Comparison of ENCODE assay signal across 8 cellular contexts in the genomic region with DNA sequence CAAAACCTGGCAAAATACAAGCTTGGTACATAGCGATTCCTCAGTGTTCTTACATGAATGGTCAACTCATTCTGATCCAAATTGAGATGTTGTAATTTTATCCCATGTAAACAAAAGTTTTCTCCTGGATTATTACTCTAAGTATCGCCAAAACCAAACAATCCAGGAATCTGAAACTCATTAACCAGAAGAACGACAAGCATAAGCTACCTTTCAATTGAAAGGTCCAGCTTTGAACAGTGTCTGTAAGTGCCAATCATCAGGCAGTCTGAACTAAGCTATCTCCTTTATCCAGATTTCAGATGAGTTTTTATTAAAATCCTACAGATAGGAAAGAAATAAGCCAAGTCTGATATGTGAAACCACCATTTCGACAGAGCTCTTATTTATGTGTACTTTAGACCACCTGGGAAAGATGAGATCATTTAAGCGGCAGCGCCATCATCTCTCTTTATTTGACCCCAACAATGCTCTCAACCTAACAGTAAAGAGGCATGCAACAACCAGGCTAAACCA. TPM values are rescaled to one million over a fixed set of nuclear protein-coding genes. Genes with fewer than 3 reads are reported as not detected.
DNase-seq lines count a peak whose midpoint lies in the region; ATAC-seq, FAIRE-seq and TF ChIP-seq lines count a peak whose summit lies in the region.

No MANE protein-coding gene starts in this region.

- H3K4me3 ChIP-seq in Peyer's patch (peak overlapping the region; percentile 80 to 90 (median 86)), sigmoid colon (peak overlapping the region; percentile 71 to 97 (median 83))

- WGBS in sigmoid colon, 2 donors = 2 to 10% methylated on average over 6 of the region's 6 CpGs

- FAIRE-seq in GM19239 (lab: Jason Lieb, UNC) = peak; percentile 94

- H3K4me1 ChIP-seq in Peyer's patch = peaks cover 0 to 42% (median 8%) of the 10 kb centered on the region in 4 donors
- H3K4me1 ChIP-seq in sigmoid colon = peaks cover 0 to 57% (median 43%) of the 10 kb centered on the region in 4 donors

- TF ChIP-seq EP300 in sigmoid colon (IDR thresholded peaks at IDR 0.05) = no peak

- H3K27me3 ChIP-seq in Peyer's patch = no peaks in the 10 kb centered on the region
- no peaks in the 10 kb centered on the region for H3K27me3 ChIP-seq in sigmoid colon

- no peak for TF ChIP-seq CTCF in Peyer's patch (IDR thresholded peaks at IDR 0.05)
- TF ChIP-seq CTCF in sigmoid colon (IDR thresholded peaks at IDR 0.05) = no peak

- TF ChIP-seq POLR2A in Peyer's patch (IDR thresholded peaks at IDR 0.05) (no peak), sigmoid colon (IDR thresholded peaks at IDR 0.05) (no peak)

- H3K36me3 ChIP-seq in Peyer's patch = no peaks in the 10 kb centered on the region
- H3K36me3 ChIP-seq in sigmoid colon = no peaks in the 10 kb centered on the region

- no peak for ATAC-seq in GM21737 (IDR thresholded peaks at IDR 0.05; ENCODE audit: unreplicated experiment)

- intact Hi-C loops in sigmoid colon (cut with DNase I) = loop anchor here (5.0 to 10.0 kb wide), 4 partner anchors 130 to 913 kb away; a partner anchor contains a TSS
- intact Hi-C loops in head of caudate nucleus (cut with DNase I) = loop anchor here (5.0 kb wide), 2 partner anchors 163 to 318 kb away; a partner anchor contains a TSS

- H3K27ac ChIP-seq in Peyer's patch (peak overlapping the region; percentile 96 to 100 (median 96)), sigmoid colon (peak overlapping the region; percentile 98 to 99 (median 99))

- no peak for DNase-seq in GM19239 (ENCODE audit: insufficient read length, low spot score)
- no peak for DNase-seq in Peyer's patch
- DNase-seq in fibroblast of gingiva (ENCODE audit: low read depth) = peak; percentile 3
- no peak for DNase-seq in sigmoid colon
- no peak for DNase-seq in NCI-H2081 (lab: John Stamatoyannopoulos, UW)
- no peak for DNase-seq in head of caudate nucleus
- DNase-seq in NAMALWA (ENCODE audit: low spot score) = no peak

- no peaks in the 10 kb centered on the region for H3K9me3 ChIP-seq in Peyer's patch
- no peaks in the 10 kb centered on the region for H3K9me3 ChIP-seq in sigmoid colon

RNA-seq across cellular contexts. Expression of a gene that starts 2.3 kb away (rescaled TPM):
- total RNA-seq in Peyer's patch (10 to 100 TPM; 16.5 to 37.1 (median 23.2) TPM), sigmoid colon (10 to 100 TPM; 18.4 to 20.7 (median 20.2) TPM)
- polyA plus RNA-seq in sigmoid colon = 10 to 100 TPM; 10.2 to 14.1 (median 11.8) TPM
